Comparison of ENCODE assay signal across 9 cellular contexts in the genomic region with DNA sequence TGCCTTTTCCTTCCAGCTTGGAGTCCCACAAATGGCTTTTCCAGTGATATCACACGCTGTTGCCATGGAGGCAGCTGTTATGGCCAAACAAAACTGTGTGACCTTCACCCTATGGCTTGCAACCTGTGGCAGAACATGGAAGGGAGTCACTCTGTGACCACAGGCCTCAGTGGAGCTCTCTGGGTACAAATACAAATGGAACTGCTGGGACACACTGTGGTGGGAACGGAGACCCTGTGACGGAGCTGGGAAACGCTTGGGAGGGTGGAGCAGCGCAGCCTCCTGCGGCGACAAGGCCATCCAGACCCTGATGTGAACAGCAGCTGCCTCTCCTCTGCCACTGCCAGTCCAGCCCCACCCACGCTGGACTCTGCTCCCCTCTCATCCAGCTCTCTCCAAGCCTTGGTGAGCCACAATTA.
DNase-seq lines count a peak whose midpoint lies in the region; ATAC-seq and TF ChIP-seq lines count a peak whose summit lies in the region.
"Had no signal": no experiment of that assay in that cellular context is flagged by ENCODE, and none has a peak within 500 bp of the region (broad histone marks: within the 10 kb centered on the region; RNA-seq: fewer than 3 reads in every experiment).

No MANE protein-coding gene starts in this region.

- intact Hi-C loops in esophagus muscularis mucosa (cut with DNase I) (loop anchor here (5.0 kb wide), 1 partner anchor 97 kb away; no protein-coding TSS in a partner anchor), tibial artery (cut with DNase I; ENCODE audit: low total_unique reads) (no loop called here)

- H3K27me3 ChIP-seq in esophagus muscularis mucosa (no peaks in the 10 kb centered on the region), mucosa of rectum (ENCODE audit: control insufficient read depth in 2 of 2, insufficient read depth in 2 of 2, low read length in 2 of 2) (no peaks in the 10 kb centered on the region), tibial artery (no peaks in the 10 kb centered on the region)

- no peak for TF ChIP-seq EP300 in esophagus muscularis mucosa (IDR thresholded peaks at IDR 0.05)

- DNase-seq in NCI-H2196 (lab: John Stamatoyannopoulos, UW; ENCODE audit: unreplicated experiment) (peak; percentile 31), NCI-H2196 treated with DMSO at 0.1 percent for 48 hours (lab: John Stamatoyannopoulos, UW; ENCODE audit: unreplicated experiment) (no peak), esophagus muscularis mucosa (ENCODE audit: extremely low spot score) (no peak), tibial artery (peak in 1 of 2 donors; percentile 71), NCI-H1694 (lab: John Stamatoyannopoulos, UW) (no peak), NCI-H345 treated with DMSO at 0.1 percent for 48 hours (lab: John Stamatoyannopoulos, UW; ENCODE audit: unreplicated experiment) (no peak)
- DNase-seq: stimulated activated CD4-positive, alpha-beta T cell treated with anti-CD3 and anti-CD28 coated beads, Interleukin-15, amount 100 ng/mL, for 24 hours had no signal

- peaks cover 28 to 42% (median 34%) of the 10 kb centered on the region in 4 donors for H3K4me1 ChIP-seq in esophagus muscularis mucosa
- peaks cover 20 to 24% of the 10 kb centered on the region in 2 donors for H3K4me1 ChIP-seq in mucosa of rectum (ENCODE audit: control insufficient read depth in 2 of 2, insufficient read depth in 2 of 2, low read length in 2 of 2)
- H3K4me1 ChIP-seq in tibial artery, result peaks cover 0 to 29% (median 14%) of the 10 kb centered on the region in 4 donors

- H3K4me3 ChIP-seq in esophagus muscularis mucosa (no peak overlapping the region), mucosa of rectum (ENCODE audit: low read length in 2 of 2) (peak overlapping the region; percentile 39 to 46), tibial artery (no peak overlapping the region)

- 60% methylated on average over 8 of the region's 8 CpGs for WGBS in esophagus muscularis mucosa

- peak overlapping the region; percentile 56 to 67 (median 59) for H3K27ac ChIP-seq in esophagus muscularis mucosa (replicated peaks in 1 of 4)
- H3K27ac ChIP-seq in mucosa of rectum (ENCODE audit: low read depth in 2 of 2, low read length in 2 of 2), result peak overlapping the region; percentile 89 to 95
- peak overlapping the region; percentile 35 to 65 for H3K27ac ChIP-seq in tibial artery

- no peak for TF ChIP-seq CTCF in esophagus muscularis mucosa (IDR thresholded peaks at IDR 0.05)
- TF ChIP-seq CTCF in tibial artery (IDR thresholded peaks at IDR 0.05), result no peak

- H3K9me3 ChIP-seq in esophagus muscularis mucosa, result no peaks in the 10 kb centered on the region
- no peaks in the 10 kb centered on the region for H3K9me3 ChIP-seq in mucosa of rectum (ENCODE audit: control insufficient read depth in 2 of 2, low read length in 2 of 2)
- H3K9me3 ChIP-seq in tibial artery, result no peaks in the 10 kb centered on the region

- peak overlapping the region; percentile 34 to 70 for H3K9ac ChIP-seq in mucosa of rectum (ENCODE audit: low read depth in 1 of 2, low read length in 2 of 2)

- H3K36me3 ChIP-seq in esophagus muscularis mucosa (no peaks in the 10 kb centered on the region), mucosa of rectum (ENCODE audit: control insufficient read depth in 2 of 2, insufficient read depth in 2 of 2, low read length in 2 of 2) (no peaks in the 10 kb centered on the region), tibial artery (no peaks in the 10 kb centered on the region)

- ATAC-seq in GM21515 (IDR thresholded peaks at IDR 0.05; ENCODE audit: unreplicated experiment), result no peak

- TF ChIP-seq POLR2A in esophagus muscularis mucosa (IDR thresholded peaks at IDR 0.05; ENCODE audit: low read depth), result no peak

Comparison
In these comparisons a context has a peak if more than half of its experiments do, and no peak if none do; other contexts are left out.
1. H3K4me3 ChIP-seq: peak in mucosa of rectum (2 of 2); none in esophagus muscularis mucosa (0 of 4) and tibial artery (0 of 2).
2. Peak in every context shown above with its lines, with median percentiles within 50 percentile points of each other: H3K27ac ChIP-seq.